In the genomic region with DNA sequence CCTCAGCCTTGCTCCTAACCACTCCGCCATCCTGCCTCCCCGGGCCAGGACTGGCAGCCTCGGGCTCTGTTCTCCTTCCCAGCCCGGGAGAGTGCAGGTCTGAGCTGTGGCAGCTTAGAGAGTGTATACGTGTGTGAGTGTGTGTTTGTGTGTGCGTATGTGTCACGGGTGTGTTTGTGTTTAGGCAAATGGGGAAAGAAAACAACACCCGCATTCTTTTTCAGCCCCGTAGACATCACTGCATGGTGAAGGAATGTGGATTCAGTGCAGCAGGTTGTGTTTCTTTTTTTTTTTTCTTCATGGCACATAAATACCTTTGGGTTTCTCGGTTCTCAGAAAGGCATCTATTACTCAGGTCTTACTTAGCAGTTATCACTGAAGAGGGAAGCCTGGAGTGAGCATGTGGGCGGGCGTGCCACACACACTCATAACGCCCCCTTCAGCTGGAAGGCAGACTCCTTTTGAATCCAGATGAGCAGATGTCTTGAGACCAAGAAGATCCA, we compare ENCODE assay signal across 2 cellular contexts.
TF ChIP-seq lines count a peak whose summit lies in the region.

No MANE protein-coding gene starts in this region.

TF ChIP-seq in GM23338, 12 proteins besides CTCF, POLR2A, EP300 and RAD21:
- TF ChIP-seq POLR2AphosphoS5 (IDR thresholded peaks at IDR 0.05; ENCODE audit: low read depth) (no peak), STAT1 (IDR thresholded peaks at IDR 0.05; ENCODE audit: unreplicated experiment) (no peak)
- TF ChIP-seq, protein P1, sequence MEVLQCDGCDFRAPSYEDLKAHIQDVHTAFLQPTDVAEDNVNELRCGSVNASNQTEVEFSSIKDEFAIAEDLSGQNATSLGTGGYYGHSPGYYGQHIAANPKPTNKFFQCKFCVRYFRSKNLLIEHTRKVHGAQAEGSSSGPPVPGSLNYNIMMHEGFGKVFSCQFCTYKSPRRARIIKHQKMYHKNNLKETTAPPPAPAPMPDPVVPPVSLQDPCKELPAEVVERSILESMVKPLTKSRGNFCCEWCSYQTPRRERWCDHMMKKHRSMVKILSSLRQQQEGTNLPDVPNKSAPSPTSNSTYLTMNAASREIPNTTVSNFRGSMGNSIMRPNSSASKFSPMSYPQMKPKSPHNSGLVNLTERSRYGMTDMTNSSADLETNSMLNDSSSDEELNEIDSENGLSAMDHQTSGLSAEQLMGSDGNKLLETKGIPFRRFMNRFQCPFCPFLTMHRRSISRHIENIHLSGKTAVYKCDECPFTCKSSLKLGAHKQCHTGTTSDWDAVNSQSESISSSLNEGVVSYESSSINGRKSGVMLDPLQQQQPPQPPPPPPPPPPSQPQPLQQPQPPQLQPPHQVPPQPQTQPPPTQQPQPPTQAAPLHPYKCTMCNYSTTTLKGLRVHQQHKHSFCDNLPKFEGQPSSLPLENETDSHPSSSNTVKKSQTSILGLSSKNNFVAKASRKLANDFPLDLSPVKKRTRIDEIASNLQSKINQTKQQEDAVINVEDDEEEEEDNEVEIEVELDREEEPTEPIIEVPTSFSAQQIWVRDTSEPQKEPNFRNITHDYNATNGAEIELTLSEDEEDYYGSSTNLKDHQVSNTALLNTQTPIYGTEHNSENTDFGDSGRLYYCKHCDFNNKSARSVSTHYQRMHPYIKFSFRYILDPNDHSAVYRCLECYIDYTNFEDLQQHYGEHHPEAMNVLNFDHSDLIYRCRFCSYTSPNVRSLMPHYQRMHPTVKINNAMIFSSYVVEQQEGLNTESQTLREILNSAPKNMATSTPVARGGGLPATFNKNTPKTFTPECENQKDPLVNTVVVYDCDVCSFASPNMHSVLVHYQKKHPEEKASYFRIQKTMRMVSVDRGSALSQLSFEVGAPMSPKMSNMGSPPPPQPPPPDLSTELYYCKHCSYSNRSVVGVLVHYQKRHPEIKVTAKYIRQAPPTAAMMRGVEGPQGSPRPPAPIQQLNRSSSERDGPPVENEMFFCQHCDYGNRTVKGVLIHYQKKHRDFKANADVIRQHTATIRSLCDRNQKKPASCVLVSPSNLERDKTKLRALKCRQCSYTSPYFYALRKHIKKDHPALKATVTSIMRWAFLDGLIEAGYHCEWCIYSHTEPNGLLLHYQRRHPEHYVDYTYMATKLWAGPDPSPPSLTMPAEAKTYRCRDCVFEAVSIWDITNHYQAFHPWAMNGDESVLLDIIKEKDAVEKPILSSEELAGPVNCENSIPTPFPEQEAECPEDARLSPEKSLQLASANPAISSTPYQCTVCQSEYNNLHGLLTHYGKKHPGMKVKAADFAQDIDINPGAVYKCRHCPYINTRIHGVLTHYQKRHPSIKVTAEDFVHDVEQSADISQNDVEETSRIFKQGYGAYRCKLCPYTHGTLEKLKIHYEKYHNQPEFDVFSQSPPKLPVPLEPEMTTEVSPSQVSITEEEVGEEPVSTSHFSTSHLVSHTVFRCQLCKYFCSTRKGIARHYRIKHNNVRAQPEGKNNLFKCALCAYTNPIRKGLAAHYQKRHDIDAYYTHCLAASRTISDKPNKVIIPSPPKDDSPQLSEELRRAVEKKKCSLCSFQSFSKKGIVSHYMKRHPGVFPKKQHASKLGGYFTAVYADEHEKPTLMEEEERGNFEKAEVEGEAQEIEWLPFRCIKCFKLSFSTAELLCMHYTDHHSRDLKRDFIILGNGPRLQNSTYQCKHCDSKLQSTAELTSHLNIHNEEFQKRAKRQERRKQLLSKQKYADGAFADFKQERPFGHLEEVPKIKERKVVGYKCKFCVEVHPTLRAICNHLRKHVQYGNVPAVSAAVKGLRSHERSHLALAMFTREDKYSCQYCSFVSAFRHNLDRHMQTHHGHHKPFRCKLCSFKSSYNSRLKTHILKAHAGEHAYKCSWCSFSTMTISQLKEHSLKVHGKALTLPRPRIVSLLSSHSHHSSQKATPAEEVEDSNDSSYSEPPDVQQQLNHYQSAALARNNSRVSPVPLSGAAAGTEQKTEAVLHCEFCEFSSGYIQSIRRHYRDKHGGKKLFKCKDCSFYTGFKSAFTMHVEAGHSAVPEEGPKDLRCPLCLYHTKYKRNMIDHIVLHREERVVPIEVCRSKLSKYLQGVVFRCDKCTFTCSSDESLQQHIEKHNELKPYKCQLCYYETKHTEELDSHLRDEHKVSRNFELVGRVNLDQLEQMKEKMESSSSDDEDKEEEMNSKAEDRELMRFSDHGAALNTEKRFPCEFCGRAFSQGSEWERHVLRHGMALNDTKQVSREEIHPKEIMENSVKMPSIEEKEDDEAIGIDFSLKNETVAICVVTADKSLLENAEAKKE (CRISPR knock-in tag; IDR thresholded peaks at IDR 0.05), result no peak

TF ChIP-seq in H1, 55 proteins besides CTCF, POLR2A, EP300 and RAD21:
- no peak for TF ChIP-seq EGR1 (IDR thresholded peaks at IDR 0.05; ENCODE audit: borderline replicate concordance, low read depth, low read length)
- TF ChIP-seq, protein P2, sequence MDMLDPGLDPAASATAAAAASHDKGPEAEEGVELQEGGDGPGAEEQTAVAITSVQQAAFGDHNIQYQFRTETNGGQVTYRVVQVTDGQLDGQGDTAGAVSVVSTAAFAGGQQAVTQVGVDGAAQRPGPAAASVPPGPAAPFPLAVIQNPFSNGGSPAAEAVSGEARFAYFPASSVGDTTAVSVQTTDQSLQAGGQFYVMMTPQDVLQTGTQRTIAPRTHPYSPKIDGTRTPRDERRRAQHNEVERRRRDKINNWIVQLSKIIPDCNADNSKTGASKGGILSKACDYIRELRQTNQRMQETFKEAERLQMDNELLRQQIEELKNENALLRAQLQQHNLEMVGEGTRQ (IDR thresholded peaks at IDR 0.05; ENCODE audit: low read length), result no peak
- 0 out of 4 replicates have a peak, but pooled peaks of 1 of the 2 experiments have one; percentile 15 for TF ChIP-seq SIN3A (conservative IDR thresholded peaks at IDR 0.05 in 1 of 2, IDR thresholded peaks at IDR 0.05 in 1 of 2; ENCODE audit: low read depth in 1 of 2, low read length in 2 of 2)
- TF ChIP-seq, protein P3, sequence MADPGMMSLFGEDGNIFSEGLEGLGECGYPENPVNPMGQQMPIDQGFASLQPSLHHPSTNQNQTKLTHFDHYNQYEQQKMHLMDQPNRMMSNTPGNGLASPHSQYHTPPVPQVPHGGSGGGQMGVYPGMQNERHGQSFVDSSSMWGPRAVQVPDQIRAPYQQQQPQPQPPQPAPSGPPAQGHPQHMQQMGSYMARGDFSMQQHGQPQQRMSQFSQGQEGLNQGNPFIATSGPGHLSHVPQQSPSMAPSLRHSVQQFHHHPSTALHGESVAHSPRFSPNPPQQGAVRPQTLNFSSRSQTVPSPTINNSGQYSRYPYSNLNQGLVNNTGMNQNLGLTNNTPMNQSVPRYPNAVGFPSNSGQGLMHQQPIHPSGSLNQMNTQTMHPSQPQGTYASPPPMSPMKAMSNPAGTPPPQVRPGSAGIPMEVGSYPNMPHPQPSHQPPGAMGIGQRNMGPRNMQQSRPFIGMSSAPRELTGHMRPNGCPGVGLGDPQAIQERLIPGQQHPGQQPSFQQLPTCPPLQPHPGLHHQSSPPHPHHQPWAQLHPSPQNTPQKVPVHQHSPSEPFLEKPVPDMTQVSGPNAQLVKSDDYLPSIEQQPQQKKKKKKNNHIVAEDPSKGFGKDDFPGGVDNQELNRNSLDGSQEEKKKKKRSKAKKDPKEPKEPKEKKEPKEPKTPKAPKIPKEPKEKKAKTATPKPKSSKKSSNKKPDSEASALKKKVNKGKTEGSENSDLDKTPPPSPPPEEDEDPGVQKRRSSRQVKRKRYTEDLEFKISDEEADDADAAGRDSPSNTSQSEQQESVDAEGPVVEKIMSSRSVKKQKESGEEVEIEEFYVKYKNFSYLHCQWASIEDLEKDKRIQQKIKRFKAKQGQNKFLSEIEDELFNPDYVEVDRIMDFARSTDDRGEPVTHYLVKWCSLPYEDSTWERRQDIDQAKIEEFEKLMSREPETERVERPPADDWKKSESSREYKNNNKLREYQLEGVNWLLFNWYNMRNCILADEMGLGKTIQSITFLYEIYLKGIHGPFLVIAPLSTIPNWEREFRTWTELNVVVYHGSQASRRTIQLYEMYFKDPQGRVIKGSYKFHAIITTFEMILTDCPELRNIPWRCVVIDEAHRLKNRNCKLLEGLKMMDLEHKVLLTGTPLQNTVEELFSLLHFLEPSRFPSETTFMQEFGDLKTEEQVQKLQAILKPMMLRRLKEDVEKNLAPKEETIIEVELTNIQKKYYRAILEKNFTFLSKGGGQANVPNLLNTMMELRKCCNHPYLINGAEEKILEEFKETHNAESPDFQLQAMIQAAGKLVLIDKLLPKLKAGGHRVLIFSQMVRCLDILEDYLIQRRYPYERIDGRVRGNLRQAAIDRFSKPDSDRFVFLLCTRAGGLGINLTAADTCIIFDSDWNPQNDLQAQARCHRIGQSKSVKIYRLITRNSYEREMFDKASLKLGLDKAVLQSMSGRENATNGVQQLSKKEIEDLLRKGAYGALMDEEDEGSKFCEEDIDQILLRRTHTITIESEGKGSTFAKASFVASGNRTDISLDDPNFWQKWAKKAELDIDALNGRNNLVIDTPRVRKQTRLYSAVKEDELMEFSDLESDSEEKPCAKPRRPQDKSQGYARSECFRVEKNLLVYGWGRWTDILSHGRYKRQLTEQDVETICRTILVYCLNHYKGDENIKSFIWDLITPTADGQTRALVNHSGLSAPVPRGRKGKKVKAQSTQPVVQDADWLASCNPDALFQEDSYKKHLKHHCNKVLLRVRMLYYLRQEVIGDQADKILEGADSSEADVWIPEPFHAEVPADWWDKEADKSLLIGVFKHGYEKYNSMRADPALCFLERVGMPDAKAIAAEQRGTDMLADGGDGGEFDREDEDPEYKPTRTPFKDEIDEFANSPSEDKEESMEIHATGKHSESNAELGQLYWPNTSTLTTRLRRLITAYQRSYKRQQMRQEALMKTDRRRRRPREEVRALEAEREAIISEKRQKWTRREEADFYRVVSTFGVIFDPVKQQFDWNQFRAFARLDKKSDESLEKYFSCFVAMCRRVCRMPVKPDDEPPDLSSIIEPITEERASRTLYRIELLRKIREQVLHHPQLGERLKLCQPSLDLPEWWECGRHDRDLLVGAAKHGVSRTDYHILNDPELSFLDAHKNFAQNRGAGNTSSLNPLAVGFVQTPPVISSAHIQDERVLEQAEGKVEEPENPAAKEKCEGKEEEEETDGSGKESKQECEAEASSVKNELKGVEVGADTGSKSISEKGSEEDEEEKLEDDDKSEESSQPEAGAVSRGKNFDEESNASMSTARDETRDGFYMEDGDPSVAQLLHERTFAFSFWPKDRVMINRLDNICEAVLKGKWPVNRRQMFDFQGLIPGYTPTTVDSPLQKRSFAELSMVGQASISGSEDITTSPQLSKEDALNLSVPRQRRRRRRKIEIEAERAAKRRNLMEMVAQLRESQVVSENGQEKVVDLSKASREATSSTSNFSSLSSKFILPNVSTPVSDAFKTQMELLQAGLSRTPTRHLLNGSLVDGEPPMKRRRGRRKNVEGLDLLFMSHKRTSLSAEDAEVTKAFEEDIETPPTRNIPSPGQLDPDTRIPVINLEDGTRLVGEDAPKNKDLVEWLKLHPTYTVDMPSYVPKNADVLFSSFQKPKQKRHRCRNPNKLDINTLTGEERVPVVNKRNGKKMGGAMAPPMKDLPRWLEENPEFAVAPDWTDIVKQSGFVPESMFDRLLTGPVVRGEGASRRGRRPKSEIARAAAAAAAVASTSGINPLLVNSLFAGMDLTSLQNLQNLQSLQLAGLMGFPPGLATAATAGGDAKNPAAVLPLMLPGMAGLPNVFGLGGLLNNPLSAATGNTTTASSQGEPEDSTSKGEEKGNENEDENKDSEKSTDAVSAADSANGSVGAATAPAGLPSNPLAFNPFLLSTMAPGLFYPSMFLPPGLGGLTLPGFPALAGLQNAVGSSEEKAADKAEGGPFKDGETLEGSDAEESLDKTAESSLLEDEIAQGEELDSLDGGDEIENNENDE (IDR thresholded peaks at IDR 0.05; ENCODE audit: insufficient replicate concordance, low read length), result no peak
- TF ChIP-seq, protein P4, sequence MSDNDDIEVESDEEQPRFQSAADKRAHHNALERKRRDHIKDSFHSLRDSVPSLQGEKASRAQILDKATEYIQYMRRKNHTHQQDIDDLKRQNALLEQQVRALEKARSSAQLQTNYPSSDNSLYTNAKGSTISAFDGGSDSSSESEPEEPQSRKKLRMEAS (IDR thresholded peaks at IDR 0.05), result 0 out of 2 replicates have a peak, but pooled peaks have one; percentile 18
- no peak for TF ChIP-seq JUN (IDR thresholded peaks at IDR 0.05; ENCODE audit: low read depth, low read length)
- TF ChIP-seq HDAC6 (IDR thresholded peaks at IDR 0.05; ENCODE audit: low read depth, low read length), result no peak
- no peak for TF ChIP-seq SAP30 (IDR thresholded peaks at IDR 0.05; ENCODE audit: insufficient read depth, insufficient replicate concordance, low read length)
- no peak for TF ChIP-seq RFX5 (IDR thresholded peaks at IDR 0.05; ENCODE audit: borderline replicate concordance, low read depth, low read length)
- TF ChIP-seq SIRT6 (IDR thresholded peaks at IDR 0.05; ENCODE audit: low read length), result no peak
